Comparison of ENCODE assay signal across 15 cellular contexts in the genomic region with DNA sequence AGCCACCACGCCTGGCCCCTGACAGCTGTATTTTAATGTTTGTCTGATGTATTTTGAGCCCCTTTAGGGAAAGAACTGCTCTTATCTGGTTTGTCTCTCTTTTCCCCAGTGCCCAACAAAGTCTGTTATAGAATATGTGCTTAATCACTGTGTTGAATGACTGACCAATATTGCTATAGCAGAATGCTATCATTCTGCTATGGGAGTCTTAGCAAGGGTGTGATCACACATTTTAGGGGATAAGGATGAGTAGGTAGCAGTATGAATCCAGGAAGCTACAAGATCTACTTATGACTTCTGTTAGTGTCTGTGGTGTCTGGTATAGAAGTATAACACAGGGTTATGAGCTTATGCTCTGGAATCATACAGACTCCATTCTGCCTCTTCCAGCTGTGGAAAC.
DNase-seq lines count a peak whose midpoint lies in the region; ATAC-seq and TF ChIP-seq lines count a peak whose summit lies in the region.
"Had no signal": no experiment of that assay in that cellular context is flagged by ENCODE, and none has a peak within 500 bp of the region (broad histone marks: within the 10 kb centered on the region; RNA-seq: fewer than 3 reads in every experiment).

No MANE protein-coding gene starts in this region.

- H3K4me1 Mint-ChIP-seq in activated T-cell treated with anti-CD3 and anti-CD28 coated beads, Interleukin-2, amount 50 U/mL, for 4 hours (ENCODE audit: low read depth): peaks cover 56% of the 10 kb centered on the region
- H3K4me1 Mint-ChIP-seq in activated T-cell treated with anti-CD3 and anti-CD28 coated beads, Interleukin-2, amount 50 U/mL, for 24 hours (ENCODE audit: low read depth): peaks cover 55% of the 10 kb centered on the region
- H3K4me1 Mint-ChIP-seq in CD4-positive, alpha-beta T cell (ENCODE audit: low read depth): peaks cover 80% of the 10 kb centered on the region
- H3K4me1 Mint-ChIP-seq in activated T-helper 17 cell treated with anti-CD3 and anti-CD28 coated beads, Interleukin-2, amount 50 U/mL, for 72 hours: peaks cover 30% of the 10 kb centered on the region
- peaks cover 73 to 80% of the 10 kb centered on the region in 2 donors for H3K4me1 Mint-ChIP-seq in natural killer cell
- H3K4me1 Mint-ChIP-seq: GM23338 had no signal

- H3K27me3 Mint-ChIP-seq in activated T-cell treated with anti-CD3 and anti-CD28 coated beads, Interleukin-2, amount 50 U/mL, for 4 hours (ENCODE audit: low read depth): no peaks in the 10 kb centered on the region
- no peaks in the 10 kb centered on the region for H3K27me3 Mint-ChIP-seq in activated T-cell treated with anti-CD3 and anti-CD28 coated beads, Interleukin-2, amount 50 U/mL, for 24 hours
- H3K27me3 Mint-ChIP-seq in CD4-positive, alpha-beta T cell: no peaks in the 10 kb centered on the region
- H3K27me3 Mint-ChIP-seq in activated T-helper 17 cell treated with anti-CD3 and anti-CD28 coated beads, Interleukin-2, amount 50 U/mL, for 72 hours: no peaks in the 10 kb centered on the region
- no peaks in the 10 kb centered on the region for H3K27me3 Mint-ChIP-seq in natural killer cell (ENCODE audit: low read depth in 2 of 2)
- H3K27me3 Mint-ChIP-seq: CD4-positive, CD25-positive, alpha-beta regulatory T cell had no signal

- POLR2A ChIA-PET in CD4-positive, alpha-beta T cell (lab: Charles Lee): interaction anchor here (1.3 kb wide), 1 partner anchor 34 kb away, joined by 4 read pairs; no protein-coding TSS in a partner anchor

- CTCF ChIA-PET in CD4-positive, alpha-beta T cell (lab: Charles Lee): interaction anchor here (1.1 kb wide), 1 partner anchor 34 kb away, joined by 4 read pairs; no protein-coding TSS in a partner anchor

- TF ChIP-seq CTCF in CD4-positive, alpha-beta T cell (IDR thresholded peaks at IDR 0.05): no peak
- TF ChIP-seq CTCF in natural killer cell (IDR thresholded peaks at IDR 0.05): no peak

- no peaks in the 10 kb centered on the region for H3K27me3 ChIP-seq in CD4-positive, alpha-beta T cell (ENCODE audit: control insufficient read depth, insufficient read depth, low read length)
- H3K27me3 ChIP-seq: BLaER1 treated with 17β-estradiol and CSF1 and Interleukin-3, amounts not matched to agents 10 nM and 100 nM had no signal

- peak; percentile 35 to 43 for ATAC-seq in activated T-cell treated with anti-CD3 and anti-CD28 coated beads, Interleukin-2, amount 50 U/mL, for 4 hours
- no peak for ATAC-seq in CD4-positive, alpha-beta T cell (ENCODE audit: poor library complexity)
- peak; percentile 38 for ATAC-seq in activated T-helper 17 cell treated with anti-CD3 and anti-CD28 coated beads, Interleukin-2, amount 50 U/mL, for 72 hours (replicated peaks)
- peak; percentile 50 to 58 (median 57) for ATAC-seq in natural killer cell
- ATAC-seq in GM21529 (IDR thresholded peaks at IDR 0.05; ENCODE audit: unreplicated experiment): no peak
- ATAC-seq in Right ventricle myocardium inferior: no peak
- ATAC-seq: GM12878, GM23338 had no signal

- no peak overlapping the region for H3K27ac ChIP-seq in CD4-positive, alpha-beta T cell (ENCODE audit: low read depth, low read length)
- H3K27ac ChIP-seq: BLaER1 treated with 17β-estradiol and CSF1 and Interleukin-3, amounts not matched to agents 10 nM and 100 nM; HL-60 had no signal

- DNase-seq in activated T-cell treated with anti-CD3 and anti-CD28 coated beads, Interleukin-2, amount 50 U/mL, for 4 hours: no peak
- DNase-seq in activated T-cell treated with anti-CD3 and anti-CD28 coated beads, Interleukin-2, amount 50 U/mL, for 24 hours: no peak
- no peak for DNase-seq in CD4-positive, alpha-beta T cell
- no peak for DNase-seq in natural killer cell
- no peak for DNase-seq in Right ventricle myocardium inferior (ENCODE audit: missing footprints)
- DNase-seq: ACHN; CD4-positive, CD25-positive, alpha-beta regulatory T cell; DMS79; H7 had no signal

- no peak overlapping the region for H3K27ac Mint-ChIP-seq in activated T-cell treated with anti-CD3 and anti-CD28 coated beads, Interleukin-2, amount 50 U/mL, for 24 hours
- H3K27ac Mint-ChIP-seq in CD4-positive, alpha-beta T cell: peak overlapping the region; percentile 3
- no peak overlapping the region for H3K27ac Mint-ChIP-seq in activated T-helper 17 cell treated with anti-CD3 and anti-CD28 coated beads, Interleukin-2, amount 50 U/mL, for 72 hours
- peak overlapping the region; percentile 24 to 29 for H3K27ac Mint-ChIP-seq in natural killer cell
- H3K27ac Mint-ChIP-seq: GM23338 had no signal

- no peak overlapping the region for H3K4me3 Mint-ChIP-seq in activated T-cell treated with anti-CD3 and anti-CD28 coated beads, Interleukin-2, amount 50 U/mL, for 4 hours
- no peak overlapping the region for H3K4me3 Mint-ChIP-seq in activated T-cell treated with anti-CD3 and anti-CD28 coated beads, Interleukin-2, amount 50 U/mL, for 24 hours
- H3K4me3 Mint-ChIP-seq in CD4-positive, alpha-beta T cell: no peak overlapping the region
- H3K4me3 Mint-ChIP-seq in activated T-helper 17 cell treated with anti-CD3 and anti-CD28 coated beads, Interleukin-2, amount 50 U/mL, for 72 hours: no peak overlapping the region
- H3K4me3 Mint-ChIP-seq in natural killer cell: no peak overlapping the region
- H3K4me3 Mint-ChIP-seq: CD4-positive, CD25-positive, alpha-beta regulatory T cell; GM23338 had no signal

- peaks cover 24% of the 10 kb centered on the region for H3K36me3 Mint-ChIP-seq in activated T-cell treated with anti-CD3 and anti-CD28 coated beads, Interleukin-2, amount 50 U/mL, for 4 hours (ENCODE audit: insufficient read depth)
- peaks cover 25% of the 10 kb centered on the region for H3K36me3 Mint-ChIP-seq in activated T-cell treated with anti-CD3 and anti-CD28 coated beads, Interleukin-2, amount 50 U/mL, for 24 hours (ENCODE audit: low read depth)
- H3K36me3 Mint-ChIP-seq in CD4-positive, alpha-beta T cell (ENCODE audit: low read depth): peaks cover 58% of the 10 kb centered on the region
- H3K36me3 Mint-ChIP-seq in activated T-helper 17 cell treated with anti-CD3 and anti-CD28 coated beads, Interleukin-2, amount 50 U/mL, for 72 hours (ENCODE audit: low read depth): peaks cover 14% of the 10 kb centered on the region
- H3K36me3 Mint-ChIP-seq in natural killer cell: no peaks in the 10 kb centered on the region

- H3K9me3 ChIP-seq in CD4-positive, alpha-beta T cell (ENCODE audit: control insufficient read depth, low read length): no peaks in the 10 kb centered on the region
- H3K9me3 ChIP-seq: BLaER1 treated with 17β-estradiol and CSF1 and Interleukin-3, amounts not matched to agents 10 nM and 100 nM had no signal

- intact Hi-C loops in CD4-positive, alpha-beta T cell (cut with DNase I, micrococcal nuclease): no loop called here
- intact Hi-C loops in natural killer cell (cut with micrococcal nuclease) (no loop called here), Right ventricle myocardium inferior (cut with DNase I) (no loop called here)

- no peaks in the 10 kb centered on the region for H3K9me3 Mint-ChIP-seq in activated T-cell treated with anti-CD3 and anti-CD28 coated beads, Interleukin-2, amount 50 U/mL, for 4 hours
- no peaks in the 10 kb centered on the region for H3K9me3 Mint-ChIP-seq in activated T-cell treated with anti-CD3 and anti-CD28 coated beads, Interleukin-2, amount 50 U/mL, for 24 hours
- H3K9me3 Mint-ChIP-seq in CD4-positive, alpha-beta T cell: no peaks in the 10 kb centered on the region
- H3K9me3 Mint-ChIP-seq in activated T-helper 17 cell treated with anti-CD3 and anti-CD28 coated beads, Interleukin-2, amount 50 U/mL, for 72 hours: no peaks in the 10 kb centered on the region
- no peaks in the 10 kb centered on the region for H3K9me3 Mint-ChIP-seq in natural killer cell
- H3K9me3 Mint-ChIP-seq: CD4-positive, CD25-positive, alpha-beta regulatory T cell; GM23338 had no signal

Comparison
In these comparisons a context has a peak if more than half of its experiments do, and no peak if none do; other contexts are left out.
1. ATAC-seq: peak in activated T-cell treated with anti-CD3 and anti-CD28 coated beads, Interleukin-2, amount 50 U/mL, for 4 hours (2 of 2), activated T-helper 17 cell treated with anti-CD3 and anti-CD28 coated beads, Interleukin-2, amount 50 U/mL, for 72 hours (single experiment) and natural killer cell (3 of 3); none in CD4-positive, alpha-beta T cell (single experiment), GM21529 (single experiment) and Right ventricle myocardium inferior (single experiment).
2. H3K27ac Mint-ChIP-seq: peak in CD4-positive, alpha-beta T cell (single experiment) and natural killer cell (2 of 2); none in activated T-cell treated with anti-CD3 and anti-CD28 coated beads, Interleukin-2, amount 50 U/mL, for 24 hours (single experiment) and activated T-helper 17 cell treated with anti-CD3 and anti-CD28 coated beads, Interleukin-2, amount 50 U/mL, for 72 hours (single experiment).